Comparison of ENCODE assay signal across 27 cellular contexts in genomic region chr2:159783559-159783958, GRCh38. TPM values are rescaled to one million over a fixed set of nuclear protein-coding genes. Genes with fewer than 3 reads are reported as not detected.
DNase-seq lines count a peak whose midpoint lies in the region; ATAC-seq, FAIRE-seq and TF ChIP-seq lines count a peak whose summit lies in the region.
"Had no signal": no experiment of that assay in that cellular context is flagged by ENCODE, and none has a peak within 500 bp of the region (broad histone marks: within the 10 kb centered on the region; RNA-seq: fewer than 3 reads in every experiment).

No MANE protein-coding gene starts in this region.

- H3K79me2 ChIP-seq in GM23338 (replicated peaks; ENCODE audit: insufficient read depth) = no peaks in the 10 kb centered on the region

- no peaks in the 10 kb centered on the region for H3K27me3 ChIP-seq in GM23338 (ENCODE audit: insufficient read depth)
- no peaks in the 10 kb centered on the region for H3K27me3 ChIP-seq in neutrophil
- H3K27me3 ChIP-seq: BLaER1 treated with 17β-estradiol and CSF1 and Interleukin-3, amounts not matched to agents 10 nM and 100 nM had no signal

- H3K4me1 ChIP-seq in GM23338 (ENCODE audit: insufficient read depth) (peaks cover 17% of the 10 kb centered on the region), neutrophil (ENCODE audit: control insufficient read depth in 1 of 2, insufficient read depth in 1 of 2, low read depth in 1 of 2, low read length in 1 of 2) (peaks cover 12 to 27% of the 10 kb centered on the region in 2 experiments)
- H3K4me1 ChIP-seq: A549 had no signal

- no peaks in the 10 kb centered on the region for H3K36me3 Mint-ChIP-seq in GM23338 (ENCODE audit: low read depth)
- H3K36me3 Mint-ChIP-seq: CD4-positive, alpha-beta memory T cell; CD4-positive, CD25-positive, alpha-beta regulatory T cell had no signal

- H3K9me3 Mint-ChIP-seq in GM23338 = no peaks in the 10 kb centered on the region
- H3K9me3 Mint-ChIP-seq: CD4-positive, alpha-beta memory T cell; CD4-positive, CD25-positive, alpha-beta regulatory T cell; CD8-positive, alpha-beta memory T cell had no signal

- no peak overlapping the region for H3K4me2 ChIP-seq in GM23338
- H3K4me2 ChIP-seq: A549; BLaER1 treated with 17β-estradiol and CSF1 and Interleukin-3, amounts not matched to agents 10 nM and 100 nM had no signal

- H3K9me3 ChIP-seq in neutrophil = no peaks in the 10 kb centered on the region
- H3K9me3 ChIP-seq: A549; BLaER1 treated with 17β-estradiol and CSF1 and Interleukin-3, amounts not matched to agents 10 nM and 100 nM had no signal

- no peaks in the 10 kb centered on the region for H3K9me2 ChIP-seq in GM23338 (ENCODE audit: insufficient read depth)

- ATAC-seq in GM23338 (no peak), GM18502 (IDR thresholded peaks at IDR 0.05; ENCODE audit: poor library complexity, unreplicated experiment) (no peak)
- ATAC-seq: GM12878 had no signal

- H3K27ac ChIP-seq in GM23338 (ENCODE audit: low read depth) = no peak overlapping the region
- H3K27ac ChIP-seq in neutrophil = peak overlapping the region; percentile 60
- H3K27ac ChIP-seq: A549; BLaER1 treated with 17β-estradiol and CSF1 and Interleukin-3, amounts not matched to agents 10 nM and 100 nM; C4-2B had no signal

- H3K4me3 ChIP-seq in GM23338 (no peak overlapping the region), neutrophil (ENCODE audit: low read depth in 1 of 2, low read length in 1 of 2) (no peak overlapping the region)
- H3K4me3 ChIP-seq: A549; BLaER1 treated with 17β-estradiol and CSF1 and Interleukin-3, amounts not matched to agents 10 nM and 100 nM; GM12878 had no signal

- H3K4me1 Mint-ChIP-seq in GM23338 = peaks cover 23% of the 10 kb centered on the region

- H3K4me3 Mint-ChIP-seq in GM23338 = no peak overlapping the region
- H3K4me3 Mint-ChIP-seq: B cell; CD4-positive, alpha-beta memory T cell; CD4-positive, CD25-positive, alpha-beta regulatory T cell; CD8-positive, alpha-beta memory T cell had no signal

- no peaks in the 10 kb centered on the region for H3K27me3 Mint-ChIP-seq in GM23338 (ENCODE audit: insufficient read depth, low read depth, poor library complexity)
- H3K27me3 Mint-ChIP-seq: B cell; CD4-positive, CD25-positive, alpha-beta regulatory T cell; CD8-positive, alpha-beta memory T cell had no signal

- peak; percentile 33 for FAIRE-seq in islet of Langerhans (lab: Jason Lieb, UNC)
- FAIRE-seq: A549, GM12878, GM12892, GM19239 had no signal

- DNase-seq in GM23338 (ENCODE audit: low spot score) (peak; percentile 55), anterior cingulate cortex (lab: John Stamatoyannopoulos, UW) (no peak), HCEC 1CT (no peak), 8988T (no peak)
- DNase-seq: AML-193; CD4-positive, alpha-beta memory T cell; CD4-positive, CD25-positive, alpha-beta regulatory T cell; CD8-positive, alpha-beta memory T cell; COR-L47; DMS 273 treated with DMSO at 0.1 percent for 48 hours; DMS153; DMS53; DMS79; DND-41; EL; GDM1 had no signal

- no peak overlapping the region for H3K27ac Mint-ChIP-seq in GM23338
- H3K27ac Mint-ChIP-seq: B cell; CD4-positive, alpha-beta memory T cell; CD4-positive, CD25-positive, alpha-beta regulatory T cell; CD8-positive, alpha-beta memory T cell had no signal

- no peak overlapping the region for H2AFZ ChIP-seq in GM23338

- H3K36me3 ChIP-seq in GM23338 (ENCODE audit: insufficient read depth) (no peaks in the 10 kb centered on the region), neutrophil (peaks cover 21% of the 10 kb centered on the region)
- H3K36me3 ChIP-seq: BLaER1 treated with 17β-estradiol and CSF1 and Interleukin-3, amounts not matched to agents 10 nM and 100 nM had no signal

- H4K20me1 ChIP-seq in GM23338 (replicated peaks; ENCODE audit: insufficient read depth) = no peaks in the 10 kb centered on the region
- H4K20me1 ChIP-seq: BLaER1 treated with 17β-estradiol and CSF1 and Interleukin-3, amounts not matched to agents 10 nM and 100 nM had no signal

- H3F3A ChIP-seq in GM23338 (replicated peaks; ENCODE audit: low read depth) = no peaks in the 10 kb centered on the region

- TF ChIP-seq CTCF in GM23338 (conservative IDR thresholded peaks at IDR 0.05; ENCODE audit: low read depth in 2 of 2) = no peak
- no peak for TF ChIP-seq CTCF in neutrophil (IDR thresholded peaks at IDR 0.05)

TF ChIP-seq in GM23338, 12 proteins besides CTCF, POLR2A, EP300 and RAD21:
- TF ChIP-seq STAT1 (IDR thresholded peaks at IDR 0.05; ENCODE audit: unreplicated experiment) (no peak), REST (IDR thresholded peaks at IDR 0.05; ENCODE audit: unreplicated experiment) (no peak), CREB1 (CRISPR knock-in tag; IDR thresholded peaks at IDR 0.05; ENCODE audit: low read depth) (no peak), POLR2AphosphoS5 (IDR thresholded peaks at IDR 0.05; ENCODE audit: low read depth) (no peak), ZNF114 (CRISPR knock-in tag; IDR thresholded peaks at IDR 0.05) (no peak), JUNB (IDR thresholded peaks at IDR 0.05; ENCODE audit: unreplicated experiment) (no peak)
TF ChIP-seq in GM23338: peak in this region for 0.

RNA-seq across cellular contexts. Expression of gene CD302, which starts 14.4 kb away (rescaled TPM):
- 1.9 and 2.4 TPM in 2 replicates for total RNA-seq in GM23338 (2014; rRNA removed; shearing (Covaris generic))
- 1.4 and 1.6 TPM in 2 replicates for polyA plus RNA-seq in GM23338 (2016; fragmentation: Nextera tagmentation; extraction: Ambion mirVana)
- total RNA-seq: G401 had no signal
